ENCODE assay signal across 16 cellular contexts in genomic region chr9:105293408-105293807, GRCh38. TPM values are rescaled to one million over a fixed set of nuclear protein-coding genes. Genes with fewer than 3 reads are reported as not detected.
DNase-seq lines count a peak whose midpoint lies in the region; ATAC-seq, FAIRE-seq and TF ChIP-seq lines count a peak whose summit lies in the region.
"Had no signal": no experiment of that assay in that cellular context is flagged by ENCODE, and none has a peak within 500 bp of the region (broad histone marks: within the 10 kb centered on the region; RNA-seq: fewer than 3 reads in every experiment).

No MANE protein-coding gene starts in this region.

- no peak overlapping the region for H2BK5ac ChIP-seq in H1 (ENCODE audit: low read depth, low read length)

- H4K8ac ChIP-seq in H1 (ENCODE audit: extremely low read depth, insufficient read depth, low read length): no peak overlapping the region

- TF ChIP-seq EP300 in SK-N-SH (IDR thresholded peaks at IDR 0.05; ENCODE audit: borderline replicate concordance in 1 of 2, low read depth in 1 of 2, low read length in 1 of 2) (no peak), H1 (IDR thresholded peaks at IDR 0.05; ENCODE audit: borderline replicate concordance in 1 of 2, low read depth in 2 of 2, low read length in 2 of 2) (no peak)

- TF ChIP-seq POLR2A in H1 (IDR thresholded peaks at IDR 0.05; ENCODE audit: control extremely low read depth in 1 of 2, low read depth in 2 of 2, low read length in 2 of 2) (no peak), esophagus squamous epithelium (IDR thresholded peaks at IDR 0.05) (no peak)

- H3K36me3 ChIP-seq in SK-N-SH (replicated peaks in 1 of 2; ENCODE audit: control insufficient read depth in 1 of 2, insufficient read depth in 2 of 2, low read length in 1 of 2) (no peaks in the 10 kb centered on the region), H1 (ENCODE audit: control insufficient read depth in 2 of 4, insufficient read depth in 4 of 4, low read length in 3 of 4) (no peaks in the 10 kb centered on the region), esophagus squamous epithelium (no peaks in the 10 kb centered on the region)
- H3K36me3 ChIP-seq: MG63 had no signal

- 69% methylated on average over 3 of the region's 3 CpGs for WGBS in SK-N-SH (ENCODE audit: low lambda C conversion rate)
- 90% methylated on average over 3 of the region's 3 CpGs; no CpG with 5 or more reads in 1 of the 2 experiments for WGBS in H1 (ENCODE audit: extremely low coverage in 1 of 2, insufficient coverage in 1 of 2, insufficient read length in 1 of 2, insufficient replicate concordance in 2 of 2, low coverage in 1 of 2, low lambda C conversion rate in 2 of 2, missing lambda C conversion rate in 1 of 2), 2 experiments
- 72 to 83% methylated on average over 3 of the region's 3 CpGs for WGBS in esophagus squamous epithelium, 2 donors

- H2AK5ac ChIP-seq in H1 (ENCODE audit: low read depth, low read length): peak overlapping the region; percentile 47

- peaks cover 4% of the 10 kb centered on the region for H3F3A ChIP-seq in SK-N-SH (replicated peaks; ENCODE audit: insufficient read depth)

- no peak overlapping the region for H3K4me2 ChIP-seq in SK-N-SH
- H3K4me2 ChIP-seq in H1 (ENCODE audit: insufficient read depth in 1 of 2, low read depth in 2 of 2, low read length in 2 of 2): no peak overlapping the region
- H3K4me2 ChIP-seq: A549 had no signal

- TF ChIP-seq RAD21 in SK-N-SH (IDR thresholded peaks at IDR 0.05; ENCODE audit: low read length) (no peak), H1 (IDR thresholded peaks at IDR 0.05 in 1 of 2, conservative IDR thresholded peaks at IDR 0.05 in 1 of 2; ENCODE audit: low read depth in 2 of 2, low read length in 2 of 2) (no peak)

- H3K27me3 ChIP-seq in SK-N-SH (ENCODE audit: insufficient read depth) (no peaks in the 10 kb centered on the region), H1 (replicated peaks in 1 of 4; ENCODE audit: control insufficient read depth in 3 of 4, extremely low read depth in 1 of 4, insufficient read depth in 3 of 4, low read length in 3 of 4) (no peaks in the 10 kb centered on the region), esophagus squamous epithelium (no peaks in the 10 kb centered on the region)
- H3K27me3 ChIP-seq: MG63 had no signal

- H2BK20ac ChIP-seq in H1 (ENCODE audit: low read length): no peak overlapping the region

- no peak overlapping the region for H2BK120ac ChIP-seq in H1 (replicated peaks; ENCODE audit: low read depth, low read length)

- peak overlapping the region; percentile 10; the same call in 1 of the 2 replicates for H3K18ac ChIP-seq in H1 (ENCODE audit: extremely low read depth, low read length)

- no peaks in the 10 kb centered on the region for H3K79me1 ChIP-seq in H1 (ENCODE audit: low read depth, low read length)

- peaks cover 3 to 19% of the 10 kb centered on the region in 2 experiments; a peak in 3 of 4 replicates for H3K4me1 ChIP-seq in SK-N-SH (ENCODE audit: control insufficient read depth in 1 of 2, insufficient read depth in 2 of 2, low read depth in 1 of 2, low read length in 1 of 2)
- peaks cover 2 to 34% (median 20%) of the 10 kb centered on the region in 4 experiments for H3K4me1 ChIP-seq in H1 (replicated peaks in 1 of 4; ENCODE audit: control insufficient read depth in 3 of 4, insufficient read depth in 4 of 4, low read length in 3 of 4)
- peaks cover 9 to 45% (median 12%) of the 10 kb centered on the region in 3 donors for H3K4me1 ChIP-seq in esophagus squamous epithelium

- no peaks in the 10 kb centered on the region for H3K9me2 ChIP-seq in SK-N-SH

- H3K14ac ChIP-seq in H1 (ENCODE audit: insufficient read length): no peak overlapping the region

- H4K5ac ChIP-seq in H1 (ENCODE audit: insufficient read length, low read depth, low read length): no peak overlapping the region

- FAIRE-seq in H1 (lab: Jason Lieb, UNC): no peak
- FAIRE-seq: A549 had no signal

- H4K20me1 ChIP-seq in SK-N-SH (ENCODE audit: insufficient read depth) (no peaks in the 10 kb centered on the region), H1 (replicated peaks in 1 of 2; ENCODE audit: control insufficient read depth in 1 of 2, insufficient read depth in 2 of 2, low read length in 2 of 2) (no peaks in the 10 kb centered on the region)

- DNase-seq in SK-N-SH (no peak), NCI-H82 treated with DMSO at 0.1 percent for 48 hours (lab: John Stamatoyannopoulos, UW; ENCODE audit: unreplicated experiment) (peak; percentile 85), H1 (ENCODE audit: low read depth in 1 of 2, low spot score in 2 of 2) (no peak), esophagus squamous epithelium (lab: John Stamatoyannopoulos, UW) (no peak), GM13976 (ENCODE audit: low spot score) (no peak), cerebellar nuclear complex (lab: John Stamatoyannopoulos, UW) (no peak)
- DNase-seq: COR-L47, DND-41, GDM1, GOT3, MG63, NCI-H1930, NCI-H2171 had no signal

- H3K27ac ChIP-seq in SK-N-SH (ENCODE audit: low read depth in 2 of 2, low read length in 1 of 2): no peak overlapping the region
- H3K27ac ChIP-seq in H1 (ENCODE audit: low read depth, low read length): no peak overlapping the region
- H3K27ac ChIP-seq in esophagus squamous epithelium: no peak overlapping the region
- H3K27ac ChIP-seq: C4-2B had no signal

- no peak overlapping the region for H3K4me3 ChIP-seq in SK-N-SH (ENCODE audit: low read depth in 2 of 2, low read length in 1 of 2)
- H3K4me3 ChIP-seq in H1 (ENCODE audit: extremely low read depth in 1 of 4, insufficient read depth in 2 of 4, low read depth in 3 of 4, low read length in 4 of 4): no peak overlapping the region
- H3K4me3 ChIP-seq in esophagus squamous epithelium: no peak overlapping the region
- H3K4me3 ChIP-seq: A549, MG63 had no signal

- TF ChIP-seq CTCF in SK-N-SH (IDR thresholded peaks at IDR 0.05) (no peak), H1 (IDR thresholded peaks at IDR 0.05; ENCODE audit: control extremely low read depth in 1 of 3, insufficient read depth in 1 of 3, low read depth in 1 of 3, low read length in 3 of 3) (no peak), esophagus squamous epithelium (IDR thresholded peaks at IDR 0.05) (no peak), GM13976 (IDR thresholded peaks at IDR 0.05; ENCODE audit: borderline replicate concordance, control extremely low read depth, extremely low read depth, insufficient read depth, missing control alignments) (no peak)

- no peak overlapping the region for H4K91ac ChIP-seq in H1 (replicated peaks; ENCODE audit: insufficient read length, low read length)

- H3K4ac ChIP-seq in H1 (replicated peaks; ENCODE audit: insufficient read length, low read depth, low read length): no peak overlapping the region

- no peak overlapping the region for H2AFZ ChIP-seq in SK-N-SH (ENCODE audit: low read depth)
- H2AFZ ChIP-seq in H1 (ENCODE audit: low read length): no peak overlapping the region

- ATAC-seq in SK-N-SH treated with all-trans-retinoic acid at 6 μM for 48 hours: no peak
- ATAC-seq: A549 had no signal

- POLR2A ChIA-PET in SK-N-SH (lab: Yijun Ruan, JAX): no interaction called here
- POLR2A ChIA-PET in H1 (lab: Charles Lee; ENCODE audit: partially characterized antibody): interaction anchor here (3.5 kb wide), 1 partner anchor 12 kb away, joined by 16 read pairs; no protein-coding TSS in a partner anchor

- H3K23ac ChIP-seq in H1 (ENCODE audit: insufficient read length): no peak overlapping the region

- no peak overlapping the region for H2BK12ac ChIP-seq in H1 (ENCODE audit: low read depth, low read length)

- CTCF ChIA-PET in SK-N-SH (lab: Yijun Ruan, JAX): no interaction called here
- CTCF ChIA-PET in H1 (lab: Charles Lee; ENCODE audit: partially characterized antibody): no interaction called here

- in situ Hi-C loops in GM13976 (cut with MboI; ENCODE audit: low sequenced_read_pairs, unreplicated experiment): no loop called here

- no peak overlapping the region for H2BK15ac ChIP-seq in H1 (ENCODE audit: low read length)

- H3K79me2 ChIP-seq in SK-N-SH (ENCODE audit: insufficient read depth): peaks cover 12% of the 10 kb centered on the region
- H3K79me2 ChIP-seq in H1 (ENCODE audit: control insufficient read depth in 1 of 2, insufficient read depth in 2 of 2, low read length in 2 of 2): peaks cover 0 to 81% of the 10 kb centered on the region in 2 experiments; a peak in 3 of 4 replicates

- no peak overlapping the region for H3K56ac ChIP-seq in H1 (replicated peaks; ENCODE audit: insufficient read length, low read depth, low read length)

- intact Hi-C loops in esophagus squamous epithelium (cut with DNase I): no loop called here

- H3K9me3 ChIP-seq in SK-N-SH: no peaks in the 10 kb centered on the region
- no peaks in the 10 kb centered on the region for H3K9me3 ChIP-seq in H1 (ENCODE audit: insufficient read depth in 2 of 2, low read depth in 1 of 2, low read length in 1 of 2)
- no peaks in the 10 kb centered on the region for H3K9me3 ChIP-seq in esophagus squamous epithelium
- H3K9me3 ChIP-seq: A549, MG63 had no signal

- H3K9ac ChIP-seq in SK-N-SH: no peak overlapping the region
- no peak overlapping the region for H3K9ac ChIP-seq in H1 (replicated peaks in 1 of 4; ENCODE audit: extremely low read depth in 1 of 4, low read depth in 3 of 4, low read length in 3 of 4)

- H3K23me2 ChIP-seq in H1 (ENCODE audit: low read depth, low read length): no peaks in the 10 kb centered on the region

TF ChIP-seq in SK-N-SH, 30 proteins besides CTCF, POLR2A, EP300 and RAD21 (continues in another document):
- no peak for TF ChIP-seq FOXM1 (IDR thresholded peaks at IDR 0.05; ENCODE audit: low read depth)

TF ChIP-seq in SK-N-SH treated with all-trans-retinoic acid at 6 μM for 48 hours, 23 proteins besides CTCF, POLR2A, EP300 and RAD21 (continues in another document):
- TF ChIP-seq OSR1 (CRISPR knock-in tag; IDR thresholded peaks at IDR 0.05) (no peak), TCF4 (CRISPR knock-in tag; IDR thresholded peaks at IDR 0.05; ENCODE audit: borderline replicate concordance) (no peak), ISL1 (CRISPR knock-in tag; IDR thresholded peaks at IDR 0.05) (no peak)

TF ChIP-seq in H1, 55 proteins besides CTCF, POLR2A, EP300 and RAD21:
- no peak for TF ChIP-seq BACH1 (IDR thresholded peaks at IDR 0.05; ENCODE audit: low read length)

RNA-seq across cellular contexts. Expression of gene SLC44A1, which starts 49.0 kb away (rescaled TPM):
- 4.5 and 5.9 TPM in 2 replicates for polyA plus RNA-seq in SK-N-SH (2012; rRNA removed)
- 8.5 and 11.2 TPM in 2 replicates for polyA plus RNA-seq in SK-N-SH (2012; cell fraction: cytosol; rRNA removed)
- 1.6 and 3.9 TPM in 2 replicates for polyA plus RNA-seq in SK-N-SH (2012; cell fraction: nucleus; rRNA removed)
- 68.1 and 71.2 TPM in 2 replicates for total RNA-seq in H1 (2021; fragmentation: NEBNext Ultra II Directional; extraction: Animal tissue kit (Norgen Biotek cat#: 25700))
- polyA plus RNA-seq in H1 (2011; rRNA removed): 22.9 and 30.5 TPM in 2 replicates
- polyA plus RNA-seq in H1 (2011; cell fraction: cytosol; rRNA removed): 27.8 TPM
- 17.0 TPM for polyA plus RNA-seq in H1 (2011; cell fraction: nucleus; rRNA removed)
- polyA plus RNA-seq in H1 (2012, experiment 1 of 2): 30.5 to 48.6 TPM (median 44.6 TPM) in 4 replicates
- polyA plus RNA-seq in H1 (2012, experiment 2 of 2): 2.8 TPM
- 30.1 TPM for polyA plus RNA-seq in H1 (2013, experiment 1 of 2)
- 35.0 TPM for polyA plus RNA-seq in H1 (2013, experiment 2 of 2)
- 142 and 183 TPM in 2 replicates for polyA minus RNA-seq in H1 (2011; rRNA and poly(A)+ RNA removed)
- 52.5 TPM for polyA minus RNA-seq in H1 (2011; cell fraction: cytosol; rRNA and poly(A)+ RNA removed)
- polyA minus RNA-seq in H1 (2011; cell fraction: nucleus; rRNA and poly(A)+ RNA removed): 58.5 TPM
- total RNA-seq in esophagus squamous epithelium: 10 to 100 TPM; 19.9 to 52.9 (median 37.8) TPM
